ENCODE assay signal across 11 cellular contexts in the genomic region with DNA sequence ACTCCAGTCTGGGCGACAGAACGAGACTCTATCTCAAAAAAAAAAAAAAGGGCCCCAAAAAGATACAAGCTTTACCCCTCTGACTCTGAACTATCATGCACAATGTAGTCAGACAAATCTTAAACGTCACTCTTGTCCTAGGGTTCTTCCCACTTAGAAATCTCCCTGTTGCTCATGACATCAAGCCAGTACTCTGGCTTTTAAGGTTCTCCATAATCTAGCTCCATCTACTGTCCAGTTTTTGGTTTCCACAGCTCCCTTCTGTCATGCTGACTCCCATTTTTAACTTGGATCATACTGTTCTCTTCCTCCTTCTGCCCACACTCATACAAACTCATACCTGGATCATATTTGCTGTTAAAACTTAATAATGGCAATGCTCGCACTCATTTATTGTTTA.
A peak's percentile ranks its signal among the peaks of the same experiment; 100 is the strongest.
DNase-seq lines count a peak whose midpoint lies in the region; ATAC-seq, FAIRE-seq and TF ChIP-seq lines count a peak whose summit lies in the region.
"Had no signal": no experiment of that assay in that cellular context is flagged by ENCODE, and none has a peak within 500 bp of the region (broad histone marks: within the 10 kb centered on the region; RNA-seq: fewer than 3 reads in every experiment).

No MANE protein-coding gene starts in this region.

- intact Hi-C loops in PC-9 (cut with micrococcal nuclease; ENCODE audit: unreplicated experiment): no loop called here
- intact Hi-C loops in activated CD8-positive, alpha-beta T cell treated with anti-CD3 and anti-CD28 coated beads for 36 hours (cut with micrococcal nuclease): no loop called here

- H4K20me1 ChIP-seq in osteoblast (ENCODE audit: insufficient read depth, low read length): no peaks in the 10 kb centered on the region
- H4K20me1 ChIP-seq in PC-9 (ENCODE audit: insufficient read depth): no peaks in the 10 kb centered on the region

- H3K9me2 ChIP-seq in PC-9 (ENCODE audit: insufficient read depth): no peaks in the 10 kb centered on the region

- no peaks in the 10 kb centered on the region for H3K4me1 ChIP-seq in osteoblast (ENCODE audit: insufficient read depth, low read length)
- H3K4me1 ChIP-seq in PC-9 (replicated peaks; ENCODE audit: insufficient read depth): no peaks in the 10 kb centered on the region
- H3K4me1 ChIP-seq: transverse colon had no signal

- no peaks in the 10 kb centered on the region for H3K4me1 Mint-ChIP-seq in activated CD8-positive, alpha-beta T cell treated with anti-CD3 and anti-CD28 coated beads for 36 hours (ENCODE audit: low read depth)

- no peaks in the 10 kb centered on the region for H3K79me2 ChIP-seq in osteoblast (ENCODE audit: insufficient read depth, low read length)
- H3K79me2 ChIP-seq in PC-9 (ENCODE audit: low read depth): no peaks in the 10 kb centered on the region

- H2AFZ ChIP-seq in osteoblast (ENCODE audit: low read length): no peak overlapping the region
- H2AFZ ChIP-seq in PC-9: no peak overlapping the region

- H3K36me3 ChIP-seq in bronchial epithelial cell (ENCODE audit: control insufficient read depth, insufficient read depth, low read length): no peaks in the 10 kb centered on the region
- H3K36me3 ChIP-seq in osteoblast (ENCODE audit: insufficient read depth, low read length): no peaks in the 10 kb centered on the region
- no peaks in the 10 kb centered on the region for H3K36me3 ChIP-seq in PC-9 (ENCODE audit: low read depth)
- H3K36me3 ChIP-seq: transverse colon had no signal

- H3K27me3 ChIP-seq in bronchial epithelial cell (ENCODE audit: control insufficient read depth, insufficient read depth, low read length): no peaks in the 10 kb centered on the region
- no peaks in the 10 kb centered on the region for H3K27me3 ChIP-seq in osteoblast (ENCODE audit: insufficient read depth, low read length)
- no peaks in the 10 kb centered on the region for H3K27me3 ChIP-seq in PC-9 (ENCODE audit: insufficient read depth, low read depth)
- H3K27me3 ChIP-seq: transverse colon had no signal

- H3K36me3 Mint-ChIP-seq in activated CD8-positive, alpha-beta T cell treated with anti-CD3 and anti-CD28 coated beads for 36 hours (ENCODE audit: low read depth): no peaks in the 10 kb centered on the region

- no peak overlapping the region for H3K27ac Mint-ChIP-seq in activated CD8-positive, alpha-beta T cell treated with anti-CD3 and anti-CD28 coated beads for 36 hours
- H3K27ac Mint-ChIP-seq: B cell had no signal

- POLR2A ChIA-PET in PC-9 (lab: Charles Lee; ENCODE audit: unreplicated experiment): no interaction called here
- POLR2A ChIA-PET in activated CD8-positive, alpha-beta T cell treated with anti-CD3 and anti-CD28 coated beads for 36 hours (lab: Charles Lee): no interaction called here

- no peak overlapping the region for H3K4me3 Mint-ChIP-seq in activated CD8-positive, alpha-beta T cell treated with anti-CD3 and anti-CD28 coated beads for 36 hours
- H3K4me3 Mint-ChIP-seq: B cell had no signal

- DNase-seq in NCI-H1694 treated with DMSO at 0.1 percent for 48 hours (lab: John Stamatoyannopoulos, UW) (peak; percentile 45), NCI-H1694 (lab: John Stamatoyannopoulos, UW) (no peak), MV-4-11 (lab: John Stamatoyannopoulos, UW) (peak; percentile 39), bronchial epithelial cell (ENCODE audit: low read depth) (peak; percentile 52), osteoblast (ENCODE audit: insufficient read length, low spot score, missing footprints) (peak; percentile 69), PC-9 (no peak), NCI-H1048 (lab: John Stamatoyannopoulos, UW) (no peak)
- DNase-seq in activated CD8-positive, alpha-beta T cell treated with anti-CD3 and anti-CD28 coated beads for 36 hours: no peak
- DNase-seq: T-helper 2 cell, transverse colon had no signal

- no peak for ATAC-seq in activated CD8-positive, alpha-beta T cell treated with anti-CD3 and anti-CD28 coated beads for 36 hours

- H3K9me3 ChIP-seq in osteoblast (ENCODE audit: low read depth, low read length): no peaks in the 10 kb centered on the region
- H3K9me3 ChIP-seq in PC-9 (ENCODE audit: insufficient read depth, low read depth): no peaks in the 10 kb centered on the region
- H3K9me3 ChIP-seq: transverse colon had no signal

- H3K4me2 ChIP-seq in osteoblast (ENCODE audit: insufficient read depth, low read length) (no peak overlapping the region), PC-9 (no peak overlapping the region)

- H3K9me3 Mint-ChIP-seq in activated CD8-positive, alpha-beta T cell treated with anti-CD3 and anti-CD28 coated beads for 36 hours: no peaks in the 10 kb centered on the region

- no TSS peak for BruUV-seq in PC-9 (replicated peaks; lab: Mats Ljungman, UMichigan)

- no peaks in the 10 kb centered on the region for H3F3A ChIP-seq in PC-9 (ENCODE audit: insufficient read depth, low read depth)

- CTCF ChIA-PET in PC-9 (lab: Charles Lee): no interaction called here
- CTCF ChIA-PET in activated CD8-positive, alpha-beta T cell treated with anti-CD3 and anti-CD28 coated beads for 36 hours (lab: Charles Lee): no interaction called here

- no peak overlapping the region for H3K4me3 ChIP-seq in bronchial epithelial cell (ENCODE audit: low read depth, low read length)
- no peak overlapping the region for H3K4me3 ChIP-seq in osteoblast (ENCODE audit: insufficient read depth, low read length)
- no peak overlapping the region for H3K4me3 ChIP-seq in PC-9
- H3K4me3 ChIP-seq: transverse colon had no signal

- peaks cover 4% of the 10 kb centered on the region for H3K27me3 Mint-ChIP-seq in activated CD8-positive, alpha-beta T cell treated with anti-CD3 and anti-CD28 coated beads for 36 hours

- TF ChIP-seq CTCF in bronchial epithelial cell (IDR thresholded peaks at IDR 0.05; ENCODE audit: insufficient read depth, low read length, severe bottlenecking) (peak; percentile 45), osteoblast (IDR thresholded peaks at IDR 0.05; ENCODE audit: extremely low read depth, low read depth, low read length) (peak; percentile 31), PC-9 (conservative IDR thresholded peaks at IDR 0.05) (no peak)
- no peak for TF ChIP-seq CTCF in activated CD8-positive, alpha-beta T cell treated with anti-CD3 and anti-CD28 coated beads for 36 hours (IDR thresholded peaks at IDR 0.05)

- H3K27ac ChIP-seq in osteoblast (ENCODE audit: low read depth, low read length) (no peak overlapping the region), PC-9 (no peak overlapping the region)
- H3K27ac ChIP-seq: transverse colon had no signal

- FAIRE-seq in bronchial epithelial cell (lab: Jason Lieb, UNC): no peak

Comparison
In these comparisons a context has a peak if more than half of its experiments do, and no peak if none do; other contexts are left out.
1. DNase-seq: peak in NCI-H1694 treated with DMSO at 0.1 percent for 48 hours (single experiment), MV-4-11 (single experiment), bronchial epithelial cell (single experiment) and osteoblast (single experiment); none in NCI-H1694 (single experiment), PC-9 (0 of 2), NCI-H1048 (single experiment) and activated CD8-positive, alpha-beta T cell treated with anti-CD3 and anti-CD28 coated beads for 36 hours (single experiment).
2. CTCF ChIP-seq: peak in bronchial epithelial cell (single experiment) and osteoblast (single experiment); none in PC-9 (single experiment) and activated CD8-positive, alpha-beta T cell treated with anti-CD3 and anti-CD28 coated beads for 36 hours (single experiment).